ENCODE assay signal across 8 cellular contexts in the genomic region with DNA sequence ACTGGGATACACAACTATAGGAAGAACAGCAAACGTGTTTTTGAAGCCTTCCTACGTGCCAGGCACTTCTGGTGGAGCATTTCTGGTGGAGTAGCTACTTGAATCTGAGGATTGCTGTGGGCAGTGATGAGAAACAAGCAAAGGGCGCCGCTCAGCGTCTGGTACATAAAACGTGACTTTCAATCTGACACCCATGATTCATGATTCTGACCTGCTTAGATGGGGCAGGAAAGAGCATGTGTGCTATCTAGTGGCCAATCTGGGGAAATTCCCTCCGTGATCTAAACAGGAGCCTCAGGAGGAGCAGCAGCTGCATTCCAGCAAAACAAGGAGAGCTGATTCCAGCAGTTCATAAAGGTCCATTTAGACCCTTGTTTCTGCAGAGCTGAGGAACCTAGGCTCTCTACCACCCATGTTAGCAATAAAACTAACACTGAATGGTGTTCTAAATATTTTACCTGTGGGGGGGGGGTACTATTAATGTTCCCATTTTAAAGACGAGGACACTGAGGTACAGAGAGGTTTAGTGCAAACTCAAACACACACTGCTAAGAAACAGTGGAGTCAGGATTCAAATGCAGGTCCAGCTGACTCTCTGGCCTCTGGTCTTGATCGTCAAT. TPM values are rescaled to one million over a fixed set of nuclear protein-coding genes. Genes with fewer than 3 reads are reported as not detected.
DNase-seq lines count a peak whose midpoint lies in the region; ATAC-seq and TF ChIP-seq lines count a peak whose summit lies in the region.

No MANE protein-coding gene starts in this region.

- H4K20me1 ChIP-seq in DND-41 (ENCODE audit: insufficient read depth, low read length) (no peaks in the 10 kb centered on the region), OCI-LY1 (ENCODE audit: insufficient read depth, low read length) (no peaks in the 10 kb centered on the region)

- H3K4me1 ChIP-seq in DND-41 (ENCODE audit: insufficient read depth, low read length): no peaks in the 10 kb centered on the region
- no peaks in the 10 kb centered on the region for H3K4me1 ChIP-seq in OCI-LY1 (ENCODE audit: insufficient read depth, low read length, severe bottlenecking)
- H3K4me1 ChIP-seq in liver (ENCODE audit: control insufficient read depth in 4 of 4, insufficient read depth in 4 of 4, low read length in 3 of 4): peaks cover 1 to 6% (median 2%) of the 10 kb centered on the region in 4 donors

- no peak overlapping the region for H3K4me2 ChIP-seq in DND-41 (ENCODE audit: insufficient read depth, low read length)
- no peak overlapping the region for H3K4me2 ChIP-seq in OCI-LY1 (ENCODE audit: low read length)

- DNase-seq in DND-41 (peak; percentile 5), cerebellar cortex (ENCODE audit: low spot score) (peak; percentile 31), HuH-7 (ENCODE audit: low spot score) (no peak)

- H2AFZ ChIP-seq in DND-41 (ENCODE audit: low read depth, low read length): no peak overlapping the region
- H2AFZ ChIP-seq in OCI-LY1 (ENCODE audit: low read length): no peak overlapping the region

- no peaks in the 10 kb centered on the region for H3K9me3 ChIP-seq in DND-41 (ENCODE audit: insufficient read depth, low read length, severe bottlenecking)
- H3K9me3 ChIP-seq in OCI-LY1 (ENCODE audit: low read length): no peaks in the 10 kb centered on the region
- no peaks in the 10 kb centered on the region for H3K9me3 ChIP-seq in liver (ENCODE audit: control insufficient read depth in 4 of 4, low read length in 3 of 4)

- H3K36me3 ChIP-seq in DND-41 (ENCODE audit: insufficient read depth, low read length) (no peaks in the 10 kb centered on the region), OCI-LY1 (ENCODE audit: insufficient read depth, low read length) (no peaks in the 10 kb centered on the region), liver (ENCODE audit: control insufficient read depth in 4 of 4, insufficient read depth in 3 of 4, low read depth in 1 of 4, low read length in 3 of 4) (peaks cover 7 to 58% (median 29%) of the 10 kb centered on the region in 4 donors)

- TF ChIP-seq CTCF in DND-41 (IDR thresholded peaks at IDR 0.05; ENCODE audit: borderline replicate concordance, extremely low read depth, low read length, poor library complexity, severe bottlenecking) (peak; percentile 49), LNCAP (IDR thresholded peaks at IDR 0.05) (peak; percentile 87), OCI-LY1 (IDR thresholded peaks at IDR 0.05; ENCODE audit: low read length) (peak; percentile 75), liver (IDR thresholded peaks at IDR 0.05; ENCODE audit: low read depth, low read length, missing input control) (no peak)

- no peaks in the 10 kb centered on the region for H3F3A ChIP-seq in OCI-LY1 (ENCODE audit: insufficient read depth, low read length)

- H3K27me3 ChIP-seq in DND-41 (ENCODE audit: insufficient read depth, low read length, poor library complexity): peaks cover 8% of the 10 kb centered on the region
- no peaks in the 10 kb centered on the region for H3K27me3 ChIP-seq in OCI-LY1 (ENCODE audit: insufficient read depth, low read length)
- H3K27me3 ChIP-seq in liver (ENCODE audit: control insufficient read depth in 4 of 4, insufficient read depth in 4 of 4, low read length in 3 of 4): no peaks in the 10 kb centered on the region

- H3K9ac ChIP-seq in DND-41 (ENCODE audit: low read depth, low read length) (no peak overlapping the region), OCI-LY1 (ENCODE audit: low read length) (no peak overlapping the region), liver (ENCODE audit: low read depth in 1 of 2, low read length in 2 of 2) (no peak overlapping the region)

- no peaks in the 10 kb centered on the region for H3K9me2 ChIP-seq in OCI-LY1 (ENCODE audit: low read depth, low read length)

- peak; percentile 12 to 49 for TF ChIP-seq RAD21 in liver (IDR thresholded peaks at IDR 0.05)

- H3K79me2 ChIP-seq in DND-41 (ENCODE audit: insufficient read depth, low read length): no peaks in the 10 kb centered on the region
- H3K79me2 ChIP-seq in OCI-LY1 (ENCODE audit: insufficient read depth, low read length): no peaks in the 10 kb centered on the region

- H3K27ac ChIP-seq in DND-41 (ENCODE audit: low read length) (no peak overlapping the region), OCI-LY1 (ENCODE audit: low read depth, low read length, poor library complexity, severe bottlenecking) (no peak overlapping the region), liver (ENCODE audit: low read depth in 1 of 2, low read length in 2 of 2) (peak overlapping the region in 1 of 2 donors; percentile 0)

- no peak overlapping the region for H3K4me3 ChIP-seq in DND-41 (ENCODE audit: low read depth in 1 of 2, low read length in 2 of 2)
- H3K4me3 ChIP-seq in OCI-LY1 (ENCODE audit: low read depth, low read length, poor library complexity, severe bottlenecking): no peak overlapping the region
- no peak overlapping the region for H3K4me3 ChIP-seq in liver (ENCODE audit: low read depth in 1 of 3, low read length in 3 of 3)

- WGBS in liver: 57% methylated on average over 9 of the region's 9 CpGs

- ATAC-seq in DND-41 (ENCODE audit: insufficient read depth, low read depth) (no peak), GM21423 (IDR thresholded peaks at IDR 0.05; ENCODE audit: unreplicated experiment) (peak; percentile 74), HG02759 (IDR thresholded peaks at IDR 0.05; ENCODE audit: unreplicated experiment) (no peak)

TF ChIP-seq in liver, 16 proteins besides CTCF, POLR2A, EP300 and RAD21:
- TF ChIP-seq, protein P1, sequence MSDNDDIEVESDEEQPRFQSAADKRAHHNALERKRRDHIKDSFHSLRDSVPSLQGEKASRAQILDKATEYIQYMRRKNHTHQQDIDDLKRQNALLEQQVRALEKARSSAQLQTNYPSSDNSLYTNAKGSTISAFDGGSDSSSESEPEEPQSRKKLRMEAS (IDR thresholded peaks at IDR 0.05): no peak
- TF ChIP-seq YY1 (IDR thresholded peaks at IDR 0.05): no peak
- no peak for TF ChIP-seq FOXA2 (IDR thresholded peaks at IDR 0.05)

RNA-seq across cellular contexts. Expression of a gene that starts 37.8 kb away (rescaled TPM):
- total RNA-seq in liver: 100 to 1,000 TPM; 327 to 696 TPM
- 100 to 1,000 TPM; 521 to 615 TPM for polyA plus RNA-seq in liver
